Comparison of ENCODE assay signal across 36 cellular contexts in genomic region chr5:107032629-107033028, GRCh38.
"Had no signal": no experiment of that assay in that cellular context is flagged by ENCODE, and none has a peak within 500 bp of the region (broad histone marks: within the 10 kb centered on the region; RNA-seq: fewer than 3 reads in every experiment).

No MANE protein-coding gene starts in this region.

- H3K9ac ChIP-seq: SK-N-SH had no signal

- H3K4me2 ChIP-seq: SK-N-SH had no signal

- H3K36me3 Mint-ChIP-seq: activated naive CD4-positive, alpha-beta T cell treated with anti-CD3 and anti-CD28 coated beads, Interleukin-2, amount 50 U/mL, for 24 hours; activated naive CD8-positive, alpha-beta T cell treated with anti-CD3 and anti-CD28 coated beads, Interleukin-2, amount 10 ng/mL, durations not matched to agents 7 days and 5 days; WTC11 had no signal

- H3K4me3 Mint-ChIP-seq: activated CD4-positive, alpha-beta T cell treated with anti-CD3 and anti-CD28 coated beads for 36 hours; activated CD4-positive, alpha-beta T cell treated with anti-CD3 and anti-CD28 coated beads, Interleukin-2, amount 10 ng/mL, durations not matched to agents 7 days and 5 days; activated CD8-positive, alpha-beta T cell treated with anti-CD3 and anti-CD28 coated beads, Interleukin-2, amount 10 ng/mL, durations not matched to agents 7 days and 5 days; activated naive CD4-positive, alpha-beta T cell treated with anti-CD3 and anti-CD28 coated beads, Interleukin-2, amount 50 U/mL, for 24 hours; activated naive CD8-positive, alpha-beta T cell treated with anti-CD3 and anti-CD28 coated beads, Interleukin-2, amount 10 ng/mL, durations not matched to agents 7 days and 5 days; activated T-cell treated with anti-CD3 and anti-CD28 coated beads, Interleukin-2, amount 50 U/mL, for 24 hours; T-helper 1 cell treated with Interleukin-12 subunit alpha and Interleukin-12 subunit beta and Interleukin-4 antibody, amounts not matched to agents 30 μg/mL and 1 μg/mL, for 36 hours; T-helper 2 cell treated with Interferon-gamma antibody and Interleukin-4, amounts not matched to agents 5 μg/mL and 100 μg/mL, for 36 hours; WTC11 had no signal

- H3K36me3 ChIP-seq: adrenal gland, Peyer's patch, SJSA1 had no signal

- H3K4me3 ChIP-seq: adrenal gland, body of pancreas, Peyer's patch, SJSA1 had no signal

- H3K27ac ChIP-seq: adrenal gland, body of pancreas, Peyer's patch, SJSA1 had no signal

- H3K27ac Mint-ChIP-seq: activated CD4-positive, alpha-beta T cell treated with anti-CD3 and anti-CD28 coated beads for 36 hours; activated CD4-positive, alpha-beta T cell treated with anti-CD3 and anti-CD28 coated beads, Interleukin-2, amount 10 ng/mL, durations not matched to agents 7 days and 5 days; activated CD8-positive, alpha-beta T cell treated with anti-CD3 and anti-CD28 coated beads, Interleukin-2, amount 10 ng/mL, durations not matched to agents 7 days and 5 days; activated naive CD4-positive, alpha-beta T cell treated with anti-CD3 and anti-CD28 coated beads, Interleukin-2, amount 50 U/mL, for 24 hours; activated naive CD8-positive, alpha-beta T cell treated with anti-CD3 and anti-CD28 coated beads, Interleukin-2, amount 10 ng/mL, durations not matched to agents 7 days and 5 days; activated T-cell treated with anti-CD3 and anti-CD28 coated beads, Interleukin-2, amount 50 U/mL, for 24 hours; activated T-helper 2 cell treated with anti-CD3 and anti-CD28 coated beads, Interferon-gamma antibody, Interleukin-2, Interleukin-4, amounts not matched to agents 10 μg/mL and 5 μg/mL and 100 μg/mL, durations not matched to agents 14 hours and 24 hours and 36 hours; T-helper 1 cell treated with Interleukin-12 subunit alpha and Interleukin-12 subunit beta and Interleukin-4 antibody, amounts not matched to agents 30 μg/mL and 1 μg/mL, for 36 hours; T-helper 2 cell treated with Interferon-gamma antibody and Interleukin-4, amounts not matched to agents 5 μg/mL and 100 μg/mL, for 36 hours; WTC11 had no signal

- H3K9me3 Mint-ChIP-seq: activated CD4-positive, alpha-beta T cell treated with anti-CD3 and anti-CD28 coated beads, Interleukin-2, amount 10 ng/mL, durations not matched to agents 7 days and 5 days; activated naive CD4-positive, alpha-beta T cell treated with anti-CD3 and anti-CD28 coated beads, Interleukin-2, amount 50 U/mL, for 24 hours; activated naive CD8-positive, alpha-beta T cell treated with anti-CD3 and anti-CD28 coated beads, Interleukin-2, amount 10 ng/mL, durations not matched to agents 7 days and 5 days; activated T-helper 2 cell treated with anti-CD3 and anti-CD28 coated beads, Interferon-gamma antibody, Interleukin-2, Interleukin-4, amounts not matched to agents 10 μg/mL and 5 μg/mL and 100 μg/mL, durations not matched to agents 14 hours and 24 hours and 36 hours; T-helper 1 cell treated with Interleukin-12 subunit alpha and Interleukin-12 subunit beta and Interleukin-4 antibody, amounts not matched to agents 30 μg/mL and 1 μg/mL, for 36 hours; T-helper 2 cell treated with Interferon-gamma antibody and Interleukin-4, amounts not matched to agents 5 μg/mL and 100 μg/mL, for 36 hours had no signal

- H3K4me1 Mint-ChIP-seq: activated CD4-positive, alpha-beta T cell treated with anti-CD3 and anti-CD28 coated beads for 36 hours; activated CD4-positive, alpha-beta T cell treated with anti-CD3 and anti-CD28 coated beads, Interleukin-2, amount 10 ng/mL, durations not matched to agents 7 days and 5 days; activated naive CD4-positive, alpha-beta T cell treated with anti-CD3 and anti-CD28 coated beads, Interleukin-2, amount 50 U/mL, for 24 hours; activated naive CD8-positive, alpha-beta T cell treated with anti-CD3 and anti-CD28 coated beads, Interleukin-2, amount 10 ng/mL, durations not matched to agents 7 days and 5 days had no signal

- H3K9me3 ChIP-seq: adrenal gland, body of pancreas, Peyer's patch, SJSA1, SK-N-SH had no signal

- DNase-seq: activated CD4-positive, alpha-beta T cell treated with anti-CD3 and anti-CD28 coated beads for 36 hours; activated CD4-positive, alpha-beta T cell treated with anti-CD3 and anti-CD28 coated beads, Interleukin-2, amount 10 ng/mL, durations not matched to agents 7 days and 5 days; activated CD4-positive, alpha-beta T cell treated with anti-CD3 and anti-CD28 coated beads, Interleukin-2, amount 50 U/mL, for 48 hours; activated CD8-positive, alpha-beta T cell treated with anti-CD3 and anti-CD28 coated beads, Interleukin-2, amount 10 ng/mL, durations not matched to agents 7 days and 5 days; activated gamma-delta T cell; activated naive CD4-positive, alpha-beta T cell treated with Interleukin-2 at 50 U/mL for 16 hours; activated naive CD8-positive, alpha-beta T cell treated with anti-CD3 and anti-CD28 coated beads, Interleukin-2, amount 10 ng/mL, durations not matched to agents 7 days and 5 days; activated T-cell treated with anti-CD3 and anti-CD28 coated beads, Interleukin-2, amount 50 U/mL, for 24 hours; adrenal gland; body of pancreas; central memory CD4-positive, alpha-beta T cell; MM.1S; MV-4-11; NCI-H1092; NCI-H1436 treated with DMSO at 0.1 percent for 48 hours; NCI-H1694 treated with DMSO at 0.1 percent for 48 hours; NCI-H2029; NCI-H345; NCI-H510A; NCI-H526; NCI-H748 treated with DMSO at 0.1 percent for 48 hours; NK-92 treated with Interleukin-12 subunit alpha and Interleukin-12 subunit beta, amount 100 ng/mL, for 24 hours; PC-3; Peyer's patch; RPMI8226; SHP77 treated with DMSO at 0.1 percent for 48 hours; SK-N-SH had no signal

- H3K27me3 Mint-ChIP-seq: activated CD4-positive, alpha-beta T cell treated with anti-CD3 and anti-CD28 coated beads for 36 hours; activated CD4-positive, alpha-beta T cell treated with anti-CD3 and anti-CD28 coated beads, Interleukin-2, amount 10 ng/mL, durations not matched to agents 7 days and 5 days; activated naive CD4-positive, alpha-beta T cell treated with anti-CD3 and anti-CD28 coated beads, Interleukin-2, amount 50 U/mL, for 24 hours; activated naive CD8-positive, alpha-beta T cell treated with anti-CD3 and anti-CD28 coated beads, Interleukin-2, amount 10 ng/mL, durations not matched to agents 7 days and 5 days; activated T-cell treated with anti-CD3 and anti-CD28 coated beads, Interleukin-2, amount 50 U/mL, for 24 hours had no signal

- H3K4me1 ChIP-seq: adrenal gland, Peyer's patch, SJSA1 had no signal

- ATAC-seq: activated CD4-positive, alpha-beta T cell treated with anti-CD3 and anti-CD28 coated beads for 36 hours; activated CD4-positive, CD25-positive, alpha-beta regulatory T cell treated with anti-CD3 and anti-CD28 coated beads, Interleukin-2, amount 50 U/mL, for 24 hours; activated CD8-positive, alpha-beta T cell treated with anti-CD3 and anti-CD28 coated beads, Interleukin-2, amount 10 ng/mL, durations not matched to agents 7 days and 5 days; body of pancreas; PC-3; WTC11 had no signal

- H3K27me3 ChIP-seq: adrenal gland, body of pancreas, Peyer's patch, SJSA1 had no signal

- FAIRE-seq: astrocyte, TTC549 had no signal
